Comparison of ENCODE assay signal across 10 cellular contexts in genomic region chr4:7928711-7929505, GRCh38. TPM values are rescaled to one million over a fixed set of nuclear protein-coding genes. Genes with fewer than 3 reads are reported as not detected.
DNase-seq lines count a peak whose midpoint lies in the region; ATAC-seq and TF ChIP-seq lines count a peak whose summit lies in the region.
"Had no signal": no experiment of that assay in that cellular context is flagged by ENCODE, and none has a peak within 500 bp of the region (broad histone marks: within the 10 kb centered on the region; RNA-seq: fewer than 3 reads in every experiment).

No MANE protein-coding gene starts in this region.

- TF ChIP-seq CTCF in GM23338 (conservative IDR thresholded peaks at IDR 0.05; ENCODE audit: low read depth in 2 of 2) (peak; percentile 9 to 48; a peak in 2 of 4 replicates), prostate gland (IDR thresholded peaks at IDR 0.05) (peak in 2 of 4 experiments; percentile 28 to 52), tibial artery (IDR thresholded peaks at IDR 0.05) (peak in 1 of 2 experiments; percentile 26)

- H3K4me3 Mint-ChIP-seq in GM23338, result no peak overlapping the region

- H3K4me1 ChIP-seq in GM23338 (ENCODE audit: insufficient read depth) (peaks cover 23% of the 10 kb centered on the region), adipocyte (ENCODE audit: control insufficient read depth, insufficient read depth, low read length) (peaks cover 19% of the 10 kb centered on the region), prostate gland (replicated peaks) (peaks cover 3% of the 10 kb centered on the region), tibial artery (peaks cover 0 to 33% (median 13%) of the 10 kb centered on the region in 4 donors)

- peaks cover 8% of the 10 kb centered on the region; the same call in 1 of the 3 replicates for H3K36me3 Mint-ChIP-seq in GM23338 (ENCODE audit: low read depth)

- peaks cover 33% of the 10 kb centered on the region for H3K4me1 Mint-ChIP-seq in GM23338

- H3F3A ChIP-seq in GM23338 (replicated peaks; ENCODE audit: low read depth), result no peaks in the 10 kb centered on the region

- H3K4me2 ChIP-seq in GM23338, result peak overlapping the region; percentile 68

- H3K36me3 ChIP-seq in GM23338 (ENCODE audit: insufficient read depth) (no peaks in the 10 kb centered on the region), adipocyte (ENCODE audit: control insufficient read depth, insufficient read depth, low read length, severe bottlenecking) (peaks cover 5% of the 10 kb centered on the region), prostate gland (no peaks in the 10 kb centered on the region), tibial artery (no peaks in the 10 kb centered on the region)

- H3K27me3 ChIP-seq in GM23338 (ENCODE audit: insufficient read depth) (no peaks in the 10 kb centered on the region), adipocyte (replicated peaks; ENCODE audit: control insufficient read depth, insufficient read depth, low read length) (no peaks in the 10 kb centered on the region), prostate gland (replicated peaks; ENCODE audit: insufficient read depth) (no peaks in the 10 kb centered on the region), tibial artery (no peaks in the 10 kb centered on the region)

- no peak overlapping the region for H3K4me3 ChIP-seq in GM23338
- H3K4me3 ChIP-seq in adipocyte (ENCODE audit: low read length), result no peak overlapping the region
- H3K4me3 ChIP-seq in prostate gland, result no peak overlapping the region
- no peak overlapping the region for H3K4me3 ChIP-seq in tibial artery
- H3K4me3 ChIP-seq: K562 had no signal

- H3K27me3 Mint-ChIP-seq in GM23338 (ENCODE audit: insufficient read depth, low read depth, poor library complexity), result no peaks in the 10 kb centered on the region

- H3K27ac ChIP-seq in GM23338 (ENCODE audit: low read depth) (0 out of 2 replicates have a peak overlapping the region, but pooled peaks have one; percentile 32), prostate gland (peak overlapping the region in 1 of 2 donors; percentile 54), tibial artery (peak overlapping the region in 1 of 2 donors; percentile 30)

- no peak for TF ChIP-seq POLR2A in prostate gland (IDR thresholded peaks at IDR 0.05)

- no peak overlapping the region for H3K9ac ChIP-seq in adipocyte (ENCODE audit: low read length)

- H2AFZ ChIP-seq in GM23338, result no peak overlapping the region

- H3K9me3 Mint-ChIP-seq in GM23338, result no peaks in the 10 kb centered on the region; the same call in 2 of the 3 replicates

- peak; percentile 17; the same call in 2 of the 3 replicates for ATAC-seq in GM23338
- no peak for ATAC-seq in GM21619 (IDR thresholded peaks at IDR 0.05; ENCODE audit: unreplicated experiment)
- ATAC-seq: K562 had no signal

- H3K27ac Mint-ChIP-seq in GM23338, result no peak overlapping the region

- WGBS in prostate gland, result 65% methylated on average over 8 of the region's 8 CpGs

- no peaks in the 10 kb centered on the region for H3K9me2 ChIP-seq in GM23338 (ENCODE audit: insufficient read depth)

- no peak for DNase-seq in GM23338 (ENCODE audit: low spot score)
- DNase-seq in adipocyte (ENCODE audit: low read depth), result peak; percentile 46
- peak; percentile 41 for DNase-seq in glomerular visceral epithelial cell (ENCODE audit: extremely low spot score)
- peak; percentile 19 for DNase-seq in prostate gland (ENCODE audit: low spot score)
- no peak for DNase-seq in tibial artery
- no peak for DNase-seq in H4 (ENCODE audit: low spot score)
- no peak for DNase-seq in LoVo (ENCODE audit: low spot score)
- DNase-seq: RPMI8226 had no signal

- intact Hi-C loops in prostate gland (cut with DNase I) (loop anchor here (5.0 kb wide), 1 partner anchor 167 kb away; no protein-coding TSS in a partner anchor), tibial artery (cut with DNase I; ENCODE audit: low total_unique reads) (no loop called here)

- H4K20me1 ChIP-seq in GM23338 (replicated peaks; ENCODE audit: insufficient read depth), result peaks cover 12% of the 10 kb centered on the region

- H3K79me2 ChIP-seq in GM23338 (replicated peaks; ENCODE audit: insufficient read depth), result peaks cover 97% of the 10 kb centered on the region

- H3K9me3 ChIP-seq in adipocyte (ENCODE audit: control insufficient read depth, low read length) (no peaks in the 10 kb centered on the region), prostate gland (no peaks in the 10 kb centered on the region), tibial artery (no peaks in the 10 kb centered on the region)

TF ChIP-seq in GM23338, 12 proteins besides CTCF, POLR2A, EP300 and RAD21 (continues in another document):
- TF ChIP-seq, protein P1, sequence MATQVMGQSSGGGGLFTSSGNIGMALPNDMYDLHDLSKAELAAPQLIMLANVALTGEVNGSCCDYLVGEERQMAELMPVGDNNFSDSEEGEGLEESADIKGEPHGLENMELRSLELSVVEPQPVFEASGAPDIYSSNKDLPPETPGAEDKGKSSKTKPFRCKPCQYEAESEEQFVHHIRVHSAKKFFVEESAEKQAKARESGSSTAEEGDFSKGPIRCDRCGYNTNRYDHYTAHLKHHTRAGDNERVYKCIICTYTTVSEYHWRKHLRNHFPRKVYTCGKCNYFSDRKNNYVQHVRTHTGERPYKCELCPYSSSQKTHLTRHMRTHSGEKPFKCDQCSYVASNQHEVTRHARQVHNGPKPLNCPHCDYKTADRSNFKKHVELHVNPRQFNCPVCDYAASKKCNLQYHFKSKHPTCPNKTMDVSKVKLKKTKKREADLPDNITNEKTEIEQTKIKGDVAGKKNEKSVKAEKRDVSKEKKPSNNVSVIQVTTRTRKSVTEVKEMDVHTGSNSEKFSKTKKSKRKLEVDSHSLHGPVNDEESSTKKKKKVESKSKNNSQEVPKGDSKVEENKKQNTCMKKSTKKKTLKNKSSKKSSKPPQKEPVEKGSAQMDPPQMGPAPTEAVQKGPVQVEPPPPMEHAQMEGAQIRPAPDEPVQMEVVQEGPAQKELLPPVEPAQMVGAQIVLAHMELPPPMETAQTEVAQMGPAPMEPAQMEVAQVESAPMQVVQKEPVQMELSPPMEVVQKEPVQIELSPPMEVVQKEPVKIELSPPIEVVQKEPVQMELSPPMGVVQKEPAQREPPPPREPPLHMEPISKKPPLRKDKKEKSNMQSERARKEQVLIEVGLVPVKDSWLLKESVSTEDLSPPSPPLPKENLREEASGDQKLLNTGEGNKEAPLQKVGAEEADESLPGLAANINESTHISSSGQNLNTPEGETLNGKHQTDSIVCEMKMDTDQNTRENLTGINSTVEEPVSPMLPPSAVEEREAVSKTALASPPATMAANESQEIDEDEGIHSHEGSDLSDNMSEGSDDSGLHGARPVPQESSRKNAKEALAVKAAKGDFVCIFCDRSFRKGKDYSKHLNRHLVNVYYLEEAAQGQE (IDR thresholded peaks at IDR 0.05; ENCODE audit: unreplicated experiment), result no peak

RNA-seq across cellular contexts. Expression of gene AFAP1, which starts 10.8 kb away (rescaled TPM):
- 21.5 and 25.9 TPM in 2 replicates for total RNA-seq in GM23338 (2014; rRNA removed; shearing (Covaris generic))
- polyA plus RNA-seq in GM23338 (2016; fragmentation: Nextera tagmentation; extraction: Ambion mirVana), result 5.4 and 6.5 TPM in 2 replicates
- 10 to 100 TPM; 17.5 to 19.8 TPM for total RNA-seq in prostate gland
- 43.2 and 45.6 TPM in 2 replicates for total RNA-seq in H4 (2014; rRNA removed; shearing (Covaris generic))

Comparison
In these comparisons a context has a peak if more than half of its experiments do, and no peak if none do; other contexts are left out.
1. DNase-seq: peak in adipocyte (single experiment), glomerular visceral epithelial cell (single experiment) and prostate gland (single experiment); none in GM23338 (single experiment), tibial artery (0 of 2), H4 (single experiment) and LoVo (single experiment).